In the genomic region with DNA sequence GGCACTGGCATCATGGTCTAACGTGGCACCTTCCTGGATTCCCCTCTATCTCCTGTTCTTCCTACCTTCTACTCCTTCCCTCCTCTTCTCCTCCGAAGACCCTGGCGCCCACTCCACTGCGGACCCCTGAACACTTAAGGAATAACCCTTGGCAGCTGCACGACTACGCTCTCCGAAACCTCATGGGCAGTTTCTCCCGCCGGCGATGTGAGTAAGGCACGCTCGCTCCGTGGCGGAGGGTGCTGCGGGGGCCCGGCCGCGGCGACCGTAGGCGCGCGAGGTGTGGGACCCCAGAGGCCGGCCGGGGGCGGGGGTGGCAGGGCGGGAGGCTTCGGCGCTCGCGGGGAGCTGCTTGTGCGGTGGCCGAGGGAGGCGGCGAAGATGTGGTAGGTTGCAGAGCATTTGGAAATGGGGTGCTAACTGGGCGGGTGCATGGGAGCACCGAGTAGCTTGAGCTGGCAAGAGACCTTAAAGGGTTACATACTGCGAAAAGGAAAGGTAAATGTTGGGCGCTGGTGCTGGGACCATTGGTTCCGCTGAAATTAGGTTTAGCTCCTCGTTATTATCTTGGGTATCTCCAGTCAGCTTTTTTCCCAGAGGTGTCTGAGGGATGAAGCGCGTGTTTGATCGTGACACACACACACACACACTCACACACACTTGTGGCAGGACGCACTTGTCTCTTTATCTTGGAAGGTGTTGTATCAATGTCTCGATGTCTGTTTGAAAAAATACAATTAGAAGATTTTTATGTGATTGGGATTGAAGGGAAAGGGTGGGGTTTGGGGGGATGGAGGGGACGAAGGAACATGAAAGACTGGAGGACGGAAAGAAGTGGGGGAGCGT, we compare ENCODE assay signal across 8 cellular contexts. TPM values are rescaled to one million over a fixed set of nuclear protein-coding genes. Genes with fewer than 3 reads are reported as not detected.
DNase-seq lines count a peak whose midpoint lies in the region; ATAC-seq and TF ChIP-seq lines count a peak whose summit lies in the region.

No MANE protein-coding gene starts in this region.

- CTCF ChIA-PET in IMR-90 (lab: Yijun Ruan, JAX) = no interaction called here
- CTCF ChIA-PET in naive thymus-derived CD4-positive, alpha-beta T cell (lab: Charles Lee) = no interaction called here

- H3K4ac ChIP-seq in IMR-90 (ENCODE audit: low read depth, low read length) = no peak overlapping the region

- H3K4me2 ChIP-seq in IMR-90 (ENCODE audit: low read depth, low read length) = peak overlapping the region; percentile 59; the same call in 1 of the 2 replicates

- TF ChIP-seq RAD21 in IMR-90 (IDR thresholded peaks at IDR 0.05; ENCODE audit: low read length) = no peak

- peak overlapping the region in 1 of 9 donors; percentile 23 for H3K27ac Mint-ChIP-seq in naive thymus-derived CD4-positive, alpha-beta T cell

- H2AFZ ChIP-seq in ACC112 (ENCODE audit: low read length, unreplicated experiment) (peak overlapping the region; percentile 5), IMR-90 (replicated peaks; ENCODE audit: low read length, poor library complexity) (peak overlapping the region; percentile 75)

- no peak overlapping the region for H3K27ac ChIP-seq in ACC112 (ENCODE audit: low read depth, low read length)
- H3K27ac ChIP-seq in IMR-90 (ENCODE audit: insufficient read depth, low read length) = no peak overlapping the region
- no peak overlapping the region for H3K27ac ChIP-seq in ectodermal cell (ENCODE audit: insufficient read depth, low read depth, low read length, poor library complexity, severe bottlenecking)
- H3K27ac ChIP-seq in naive thymus-derived CD4-positive, alpha-beta T cell (ENCODE audit: low read depth, low read length) = no peak overlapping the region

- ATAC-seq in IMR-90 (ENCODE audit: low read depth) (no peak), HG03097 (IDR thresholded peaks at IDR 0.05; ENCODE audit: low FRiP score, unreplicated experiment) (no peak)
- no peak for ATAC-seq in naive thymus-derived CD4-positive, alpha-beta T cell

- H2BK15ac ChIP-seq in IMR-90 (ENCODE audit: low read depth, low read length) = no peak overlapping the region

- BruUV-seq in IMR-90 (replicated peaks; lab: Mats Ljungman, UMichigan) = no TSS peak

- H2AK5ac ChIP-seq in IMR-90 (ENCODE audit: low read depth, low read length) = no peak overlapping the region

- no peak overlapping the region for H2BK5ac ChIP-seq in IMR-90 (ENCODE audit: low read depth, low read length, poor library complexity, severe bottlenecking)

- no peaks in the 10 kb centered on the region for H3K79me2 ChIP-seq in ACC112 (ENCODE audit: control insufficient read depth, insufficient read depth, low read length, unreplicated experiment)

- no peaks in the 10 kb centered on the region for H4K20me1 ChIP-seq in IMR-90 (ENCODE audit: insufficient read depth, low read length)

- TF ChIP-seq POLR2A in IMR-90 (IDR thresholded peaks at IDR 0.05; ENCODE audit: low read depth, low read length) = no peak

- H2BK20ac ChIP-seq in IMR-90 (ENCODE audit: low read depth, low read length) = no peak overlapping the region

- no peak overlapping the region for H3K14ac ChIP-seq in IMR-90 (replicated peaks; ENCODE audit: low read depth, low read length)

- H3K4me1 ChIP-seq in ACC112 (ENCODE audit: control insufficient read depth, insufficient read depth, low read length, unreplicated experiment) (peaks cover 8% of the 10 kb centered on the region), IMR-90 (ENCODE audit: control insufficient read depth, insufficient read depth, low read length) (peaks cover 3% of the 10 kb centered on the region; the same call in 1 of the 2 replicates), ectodermal cell (ENCODE audit: control insufficient read depth, insufficient read depth, low read length) (peaks cover 4% of the 10 kb centered on the region)
- H3K4me1 ChIP-seq in naive thymus-derived CD4-positive, alpha-beta T cell (ENCODE audit: control insufficient read depth in 2 of 2, insufficient read depth in 2 of 2, low read length in 2 of 2) = no peaks in the 10 kb centered on the region

- H3K79me1 ChIP-seq in IMR-90 (ENCODE audit: low read depth in 1 of 2, low read length in 2 of 2) = no peaks in the 10 kb centered on the region

- H3K36me3 ChIP-seq in ACC112 (ENCODE audit: insufficient read depth, low read length) (no peaks in the 10 kb centered on the region), IMR-90 (ENCODE audit: control insufficient read depth, insufficient read depth, low read length) (no peaks in the 10 kb centered on the region), ectodermal cell (ENCODE audit: control insufficient read depth, insufficient read depth, low read length) (no peaks in the 10 kb centered on the region)
- H3K36me3 ChIP-seq in naive thymus-derived CD4-positive, alpha-beta T cell (ENCODE audit: control insufficient read depth in 2 of 3, insufficient read depth in 3 of 3, low read length in 3 of 3) = no peaks in the 10 kb centered on the region

- peaks cover 0 to 5% (median 0%) of the 10 kb centered on the region in 5 donors for H3K36me3 Mint-ChIP-seq in naive thymus-derived CD4-positive, alpha-beta T cell

- no peak overlapping the region for H4K91ac ChIP-seq in IMR-90 (ENCODE audit: insufficient read depth, low read depth, low read length)

- H3K9me3 ChIP-seq in IMR-90 (ENCODE audit: control insufficient read depth, insufficient read depth, low read length) (no peaks in the 10 kb centered on the region), ectodermal cell (ENCODE audit: control insufficient read depth, low read length) (no peaks in the 10 kb centered on the region)
- peaks cover 0 to 3% (median 0%) of the 10 kb centered on the region in 3 experiments for H3K9me3 ChIP-seq in naive thymus-derived CD4-positive, alpha-beta T cell (ENCODE audit: control insufficient read depth in 2 of 3, low read length in 3 of 3)

- intact Hi-C loops in IMR-90 (cut with micrococcal nuclease) = no loop called here
- intact Hi-C loops in naive thymus-derived CD4-positive, alpha-beta T cell (cut with micrococcal nuclease) = no loop called here

- in situ Hi-C loops in IMR-90 (cut with MboI; ENCODE audit: low sequenced_read_pairs) = no loop called here

- no peak for TF ChIP-seq CTCF in IMR-90 (conservative IDR thresholded peaks at IDR 0.05; ENCODE audit: low read depth, low read length)

- H3K9me3 Mint-ChIP-seq in naive thymus-derived CD4-positive, alpha-beta T cell = peaks cover 0 to 16% (median 3%) of the 10 kb centered on the region in 11 donors

- dilution Hi-C loops in IMR-90 (cut with HindIII; ENCODE audit: low sequenced_read_pairs, unreplicated experiment) = no loop called here

- H3K56ac ChIP-seq in IMR-90 (ENCODE audit: extremely low read depth, insufficient read depth, low read length) = no peak overlapping the region

- H3K27me3 Mint-ChIP-seq in naive thymus-derived CD4-positive, alpha-beta T cell = peaks cover 41 to 54% (median 52%) of the 10 kb centered on the region in 5 donors

- POLR2A ChIA-PET in IMR-90 (lab: Charles Lee; ENCODE audit: unreplicated experiment) = no interaction called here
- POLR2A ChIA-PET in naive thymus-derived CD4-positive, alpha-beta T cell (lab: Charles Lee) = no interaction called here

- DNase-seq in IMR-90 = no peak
- no peak for DNase-seq in naive thymus-derived CD4-positive, alpha-beta T cell
- no peak for DNase-seq in NCI-H2196 (lab: John Stamatoyannopoulos, UW; ENCODE audit: unreplicated experiment)
- DNase-seq in HCEC 1CT = no peak
- no peak for DNase-seq in stimulated activated CD4-positive, alpha-beta T cell treated with anti-CD3 and anti-CD28 coated beads, Interleukin-2, amount 100 ng/mL, for 48 hours

- H3K23ac ChIP-seq in IMR-90 (ENCODE audit: low read depth, low read length) = peak overlapping the region; percentile 42; the same call in 1 of the 2 replicates

- H4K8ac ChIP-seq in IMR-90 (ENCODE audit: low read depth in 2 of 2, low read length in 2 of 2) = no peak overlapping the region

- no peak overlapping the region for H3K9ac ChIP-seq in IMR-90 (ENCODE audit: low read depth, low read length)

- H3K4me3 ChIP-seq in ACC112 (ENCODE audit: low read depth, low read length) (peak overlapping the region; percentile 78), IMR-90 (ENCODE audit: insufficient read depth, low read depth, low read length) (no peak overlapping the region), ectodermal cell (ENCODE audit: insufficient read depth, low read depth, low read length) (peak overlapping the region; percentile 59)
- peak overlapping the region; percentile 13 for H3K4me3 ChIP-seq in naive thymus-derived CD4-positive, alpha-beta T cell (ENCODE audit: low read length)

- H3K4me1 Mint-ChIP-seq in naive thymus-derived CD4-positive, alpha-beta T cell = peaks cover 0 to 11% (median 9%) of the 10 kb centered on the region in 7 donors

- H2AK9ac ChIP-seq in IMR-90 (replicated peaks; ENCODE audit: low read depth, low read length, poor library complexity) = no peak overlapping the region

- peak overlapping the region; percentile 53 to 85 (median 72) for H3K4me3 Mint-ChIP-seq in naive thymus-derived CD4-positive, alpha-beta T cell

- H3K27me3 ChIP-seq in ACC112 (ENCODE audit: insufficient read depth, low read length) = peaks cover 72% of the 10 kb centered on the region
- H3K27me3 ChIP-seq in IMR-90 (ENCODE audit: control insufficient read depth, insufficient read depth, low read length) = peaks cover 36% of the 10 kb centered on the region
- peaks cover 65% of the 10 kb centered on the region for H3K27me3 ChIP-seq in ectodermal cell (ENCODE audit: control insufficient read depth, insufficient read depth, low read length, poor library complexity, severe bottlenecking)
- peaks cover 0 to 2% of the 10 kb centered on the region in 2 donors for H3K27me3 ChIP-seq in naive thymus-derived CD4-positive, alpha-beta T cell (ENCODE audit: control insufficient read depth in 2 of 2, insufficient read depth in 2 of 2, low read length in 2 of 2)

- WGBS in IMR-90 (ENCODE audit: extremely low coverage in 2 of 2, insufficient read length in 1 of 2), 2 experiments = 1 to 100% methylated on average over 2 to 10 of the region's 49 CpGs
- 2% methylated on average over 46 to 49 of the region's 49 CpGs for WGBS in ectodermal cell, 2 experiments

- no peak overlapping the region for H2BK120ac ChIP-seq in IMR-90 (ENCODE audit: low read depth, low read length)

- H3K18ac ChIP-seq in IMR-90 (ENCODE audit: low read depth, low read length) = no peak overlapping the region

- H4K5ac ChIP-seq in IMR-90 (ENCODE audit: low read depth, low read length) = no peak overlapping the region

- H3K9me1 ChIP-seq in IMR-90 (ENCODE audit: insufficient read depth, low read length) = no peaks in the 10 kb centered on the region

TF ChIP-seq in IMR-90, 13 proteins besides CTCF, POLR2A, EP300 and RAD21 (continues in another document):
- TF ChIP-seq MAZ (IDR thresholded peaks at IDR 0.05; ENCODE audit: borderline replicate concordance, low read depth, low read length) = no peak

RNA-seq across cellular contexts. Expression of gene LRRC7, which starts 0.9 kb away (rescaled TPM):
- under 0.01 TPM in 2 replicates for total RNA-seq in IMR-90 (2012; rRNA removed)
- 0.02 and 0.04 TPM in 2 replicates for polyA plus RNA-seq in IMR-90 (2012; rRNA removed)
- 0.01 TPM in 1 of 2 replicates, not detected in the other for polyA plus RNA-seq in IMR-90 (2012; cell fraction: cytosol; rRNA removed)
- polyA plus RNA-seq in IMR-90 (2012; cell fraction: nucleus; rRNA removed; ENCODE audit: low replicate concordance) = 0.03 TPM in 1 of 2 replicates, not detected in the other
- polyA plus RNA-seq in ectodermal cell (2013, experiment 1 of 4) = 1.9 TPM
- polyA plus RNA-seq in ectodermal cell (2013, experiment 2 of 4) = 1.6 TPM
- 1.9 TPM for polyA plus RNA-seq in ectodermal cell (2013, experiment 3 of 4)
- polyA plus RNA-seq in ectodermal cell (2013, experiment 4 of 4) = 2.0 TPM
- total RNA-seq in naive thymus-derived CD4-positive, alpha-beta T cell = 1 to 10 TPM in 1 of 5 experiments, under 1 TPM in 3, not detected in 1; 0.44 to 6.4 (median 0.55) TPM
- under 1 TPM; 0.15 to 0.30 TPM for polyA plus RNA-seq in naive thymus-derived CD4-positive, alpha-beta T cell
